ENCODE assay signal across 8 cellular contexts in genomic region chr17:57849163-57849873, GRCh38. TPM values are rescaled to one million over a fixed set of nuclear protein-coding genes. Genes with fewer than 3 reads are reported as not detected.
A peak's percentile ranks its signal among the peaks of the same experiment; 100 is the strongest.
DNase-seq lines count a peak whose midpoint lies in the region; ATAC-seq and TF ChIP-seq lines count a peak whose summit lies in the region.

No MANE protein-coding gene starts in this region.

- no peaks in the 10 kb centered on the region for H3K36me3 ChIP-seq in SU-DHL-6 (ENCODE audit: low read length)

- peak overlapping the region; percentile 95 for H3K4me3 ChIP-seq in SU-DHL-6 (ENCODE audit: insufficient read depth, low read length, poor library complexity, severe bottlenecking)

- peaks cover 29% of the 10 kb centered on the region for H3K36me3 Mint-ChIP-seq in activated CD4-positive, alpha-beta T cell treated with anti-CD3 and anti-CD28 coated beads, Interleukin-2, amount 10 ng/mL, durations not matched to agents 24 days and 14 days (ENCODE audit: low read depth)
- no peaks in the 10 kb centered on the region for H3K36me3 Mint-ChIP-seq in glutamatergic neuron (ENCODE audit: unreplicated experiment)
- peaks cover 15% of the 10 kb centered on the region for H3K36me3 Mint-ChIP-seq in stimulated activated memory B cell treated with anti-CD40 and anti-IgM and Interleukin-4, amounts not matched to agents 10 μg/mL and 1 μg/mL and 100 μg/mL, for 72 hours

- no peak for TF ChIP-seq CTCF in SU-DHL-6 (IDR thresholded peaks at IDR 0.05; ENCODE audit: insufficient read depth, low read length, poor library complexity, severe bottlenecking)
- no peak for TF ChIP-seq CTCF in glutamatergic neuron (IDR thresholded peaks at IDR 0.05; ENCODE audit: partially characterized antibody, unreplicated experiment)

- ATAC-seq in stimulated activated memory B cell treated with anti-CD40 and anti-IgM and Interleukin-4, amounts not matched to agents 10 μg/mL and 1 μg/mL and 100 μg/mL, for 72 hours: no peak
- no peak for ATAC-seq in left lobe of liver
- no peak for ATAC-seq in HG02884 (IDR thresholded peaks at IDR 0.05; ENCODE audit: unreplicated experiment)

- H3K27ac ChIP-seq in SU-DHL-6 (ENCODE audit: low read depth, low read length): peak overlapping the region; percentile 14; the same call in 1 of the 2 replicates

- no peaks in the 10 kb centered on the region for H3K9me3 ChIP-seq in SU-DHL-6 (ENCODE audit: insufficient read depth, low read length)

- peak overlapping the region; percentile 97 for H3K4me3 Mint-ChIP-seq in activated CD4-positive, alpha-beta T cell treated with anti-CD3 and anti-CD28 coated beads, Interleukin-2, amount 10 ng/mL, durations not matched to agents 24 days and 14 days
- peak overlapping the region; percentile 99 for H3K4me3 Mint-ChIP-seq in glutamatergic neuron (ENCODE audit: unreplicated experiment)
- peak overlapping the region; percentile 93 for H3K4me3 Mint-ChIP-seq in stimulated activated memory B cell treated with anti-CD40 and anti-IgM and Interleukin-4, amounts not matched to agents 10 μg/mL and 1 μg/mL and 100 μg/mL, for 72 hours

- H3K79me2 ChIP-seq in SU-DHL-6 (ENCODE audit: insufficient read depth, low read length): peaks cover 16% of the 10 kb centered on the region

- H3K9me2 ChIP-seq in SU-DHL-6 (replicated peaks; ENCODE audit: insufficient read depth, low read length): no peaks in the 10 kb centered on the region

- H3K9me3 Mint-ChIP-seq in activated CD4-positive, alpha-beta T cell treated with anti-CD3 and anti-CD28 coated beads, Interleukin-2, amount 10 ng/mL, durations not matched to agents 24 days and 14 days: no peaks in the 10 kb centered on the region
- peaks cover 3% of the 10 kb centered on the region for H3K9me3 Mint-ChIP-seq in glutamatergic neuron (ENCODE audit: unreplicated experiment)
- H3K9me3 Mint-ChIP-seq in stimulated activated memory B cell treated with anti-CD40 and anti-IgM and Interleukin-4, amounts not matched to agents 10 μg/mL and 1 μg/mL and 100 μg/mL, for 72 hours: no peaks in the 10 kb centered on the region

- no peaks in the 10 kb centered on the region for H4K20me1 ChIP-seq in SU-DHL-6 (ENCODE audit: low read depth, low read length)

- peak overlapping the region; percentile 97 for H3K27ac Mint-ChIP-seq in activated CD4-positive, alpha-beta T cell treated with anti-CD3 and anti-CD28 coated beads, Interleukin-2, amount 10 ng/mL, durations not matched to agents 24 days and 14 days
- H3K27ac Mint-ChIP-seq in glutamatergic neuron (ENCODE audit: unreplicated experiment): peak overlapping the region; percentile 99
- H3K27ac Mint-ChIP-seq in stimulated activated memory B cell treated with anti-CD40 and anti-IgM and Interleukin-4, amounts not matched to agents 10 μg/mL and 1 μg/mL and 100 μg/mL, for 72 hours: peak overlapping the region; percentile 99

- no peak for DNase-seq in activated CD4-positive, alpha-beta T cell treated with anti-CD3 and anti-CD28 coated beads, Interleukin-2, amount 10 ng/mL, durations not matched to agents 24 days and 14 days
- DNase-seq in activated CD4-positive, alpha-beta T cell treated with anti-CD3 and anti-CD28 coated beads, Interleukin-2, amount 50 U/mL, for 48 hours: no peak
- DNase-seq in glutamatergic neuron (no peak), left lobe of liver (ENCODE audit: low spot score) (no peak), activated gamma-delta T cell (lab: John Stamatoyannopoulos, UW) (no peak)

- H3K9ac ChIP-seq in SU-DHL-6 (ENCODE audit: low read length): peak overlapping the region; percentile 73

- intact Hi-C loops in activated CD4-positive, alpha-beta T cell treated with anti-CD3 and anti-CD28 coated beads, Interleukin-2, amount 10 ng/mL, durations not matched to agents 24 days and 14 days (cut with micrococcal nuclease): no loop called here

- H2AFZ ChIP-seq in SU-DHL-6 (ENCODE audit: low read depth, low read length, severe bottlenecking): peak overlapping the region; percentile 98

- peak overlapping the region; percentile 74 for H3K4me2 ChIP-seq in SU-DHL-6 (ENCODE audit: low read depth, low read length, poor library complexity, severe bottlenecking)

- peaks cover 4% of the 10 kb centered on the region; the same call in 1 of the 2 replicates for H3F3A ChIP-seq in SU-DHL-6 (ENCODE audit: insufficient read depth)

- H3K4me1 Mint-ChIP-seq in activated CD4-positive, alpha-beta T cell treated with anti-CD3 and anti-CD28 coated beads, Interleukin-2, amount 10 ng/mL, durations not matched to agents 24 days and 14 days: peaks cover 28% of the 10 kb centered on the region
- peaks cover 13% of the 10 kb centered on the region for H3K4me1 Mint-ChIP-seq in glutamatergic neuron (ENCODE audit: low read depth, unreplicated experiment)
- H3K4me1 Mint-ChIP-seq in stimulated activated memory B cell treated with anti-CD40 and anti-IgM and Interleukin-4, amounts not matched to agents 10 μg/mL and 1 μg/mL and 100 μg/mL, for 72 hours: peaks cover 39% of the 10 kb centered on the region

- no peaks in the 10 kb centered on the region for H3K27me3 Mint-ChIP-seq in activated CD4-positive, alpha-beta T cell treated with anti-CD3 and anti-CD28 coated beads, Interleukin-2, amount 10 ng/mL, durations not matched to agents 24 days and 14 days
- H3K27me3 Mint-ChIP-seq in glutamatergic neuron (ENCODE audit: unreplicated experiment): peaks cover 3% of the 10 kb centered on the region
- no peaks in the 10 kb centered on the region for H3K27me3 Mint-ChIP-seq in stimulated activated memory B cell treated with anti-CD40 and anti-IgM and Interleukin-4, amounts not matched to agents 10 μg/mL and 1 μg/mL and 100 μg/mL, for 72 hours

- no peaks in the 10 kb centered on the region for H3K27me3 ChIP-seq in SU-DHL-6 (ENCODE audit: low read length)

RNA-seq across cellular contexts. Expression of gene MRPS23, which starts 0.5 kb away (rescaled TPM):
- total RNA-seq in activated CD4-positive, alpha-beta T cell treated with anti-CD3 and anti-CD28 coated beads, Interleukin-2, amount 10 ng/mL, durations not matched to agents 24 days and 14 days: 83.3 and 84.8 TPM in 2 replicates
- 50.0 TPM for total RNA-seq in glutamatergic neuron (ENCODE audit: unreplicated experiment)
- 13.1 TPM for total RNA-seq in left lobe of liver
